ENCODE assay signal across 12 cellular contexts in genomic region chr15:67882487-67883227, GRCh38. TPM values are rescaled to one million over a fixed set of nuclear protein-coding genes. Genes with fewer than 3 reads are reported as not detected.
DNase-seq lines count a peak whose midpoint lies in the region; TF ChIP-seq lines count a peak whose summit lies in the region.
"Had no signal": no experiment of that assay in that cellular context is flagged by ENCODE, and none has a peak within 500 bp of the region (broad histone marks: within the 10 kb centered on the region; RNA-seq: fewer than 3 reads in every experiment).

No MANE protein-coding gene starts in this region.

- no peak for TF ChIP-seq POLR2A in esophagus squamous epithelium (IDR thresholded peaks at IDR 0.05)

- WGBS in esophagus squamous epithelium, 2 donors: 75 to 80% methylated on average over 8 of the region's 8 CpGs
- 58% methylated on average over 8 of the region's 8 CpGs for WGBS in thymus

- no peak overlapping the region for H3K4me3 ChIP-seq in esophagus squamous epithelium
- no peak overlapping the region for H3K4me3 ChIP-seq in thymus (ENCODE audit: low read length)
- H3K4me3 ChIP-seq: GM12878, PC-9 had no signal

- TF ChIP-seq CTCF in esophagus squamous epithelium (IDR thresholded peaks at IDR 0.05): no peak

- peak overlapping the region; percentile 34 for H3K27ac Mint-ChIP-seq in activated CD4-positive, alpha-beta T cell treated with anti-CD3 and anti-CD28 coated beads, Interleukin-2, amount 10 ng/mL, durations not matched to agents 24 days and 14 days

- no peaks in the 10 kb centered on the region for H3K9me3 ChIP-seq in esophagus squamous epithelium
- H3K9me3 ChIP-seq in thymus (ENCODE audit: control insufficient read depth): no peaks in the 10 kb centered on the region

- H3K36me3 Mint-ChIP-seq in activated CD4-positive, alpha-beta T cell treated with anti-CD3 and anti-CD28 coated beads, Interleukin-2, amount 10 ng/mL, durations not matched to agents 24 days and 14 days (ENCODE audit: low read depth): no peaks in the 10 kb centered on the region

- intact Hi-C loops in activated CD4-positive, alpha-beta T cell treated with anti-CD3 and anti-CD28 coated beads, Interleukin-2, amount 10 ng/mL, durations not matched to agents 24 days and 14 days (cut with micrococcal nuclease): no loop called here
- intact Hi-C loops in esophagus squamous epithelium (cut with DNase I): no loop called here

- H3K4me1 Mint-ChIP-seq in activated CD4-positive, alpha-beta T cell treated with anti-CD3 and anti-CD28 coated beads, Interleukin-2, amount 10 ng/mL, durations not matched to agents 24 days and 14 days: peaks cover 9% of the 10 kb centered on the region

- H3K4me1 ChIP-seq in esophagus squamous epithelium (peaks cover 4 to 37% (median 12%) of the 10 kb centered on the region in 3 donors), thymus (ENCODE audit: control insufficient read depth, insufficient read depth, low read length) (peaks cover 3% of the 10 kb centered on the region)

- no peak overlapping the region for H3K4me3 Mint-ChIP-seq in activated CD4-positive, alpha-beta T cell treated with anti-CD3 and anti-CD28 coated beads, Interleukin-2, amount 10 ng/mL, durations not matched to agents 24 days and 14 days

- H3K27me3 ChIP-seq in esophagus squamous epithelium (no peaks in the 10 kb centered on the region), thymus (ENCODE audit: control insufficient read depth, insufficient read depth) (no peaks in the 10 kb centered on the region)

- peak overlapping the region in 3 of 4 donors; percentile 21 to 83 (median 79) for H3K27ac ChIP-seq in esophagus squamous epithelium
- H3K27ac ChIP-seq in thymus (ENCODE audit: low read depth): peak overlapping the region; percentile 47
- H3K27ac ChIP-seq: PC-9 had no signal

- peaks cover 21% of the 10 kb centered on the region for H3K27me3 Mint-ChIP-seq in activated CD4-positive, alpha-beta T cell treated with anti-CD3 and anti-CD28 coated beads, Interleukin-2, amount 10 ng/mL, durations not matched to agents 24 days and 14 days

- peak; percentile 63 for DNase-seq in activated CD4-positive, alpha-beta T cell treated with anti-CD3 and anti-CD28 coated beads, Interleukin-2, amount 10 ng/mL, durations not matched to agents 24 days and 14 days
- DNase-seq in activated CD4-positive, alpha-beta T cell treated with anti-CD3 and anti-CD28 coated beads for 4 hours: no peak
- DNase-seq in OCI-M1 (lab: John Stamatoyannopoulos, UW) (peak; percentile 92), esophagus squamous epithelium (lab: John Stamatoyannopoulos, UW) (no peak), kidney glomerular epithelial cell (lab: John Stamatoyannopoulos, UW) (no peak), RKO (ENCODE audit: low spot score) (no peak), NCI-H2196 (lab: John Stamatoyannopoulos, UW; ENCODE audit: unreplicated experiment) (no peak)
- DNase-seq: ACHN, PC-9 had no signal

- no peaks in the 10 kb centered on the region for H3K9me3 Mint-ChIP-seq in activated CD4-positive, alpha-beta T cell treated with anti-CD3 and anti-CD28 coated beads, Interleukin-2, amount 10 ng/mL, durations not matched to agents 24 days and 14 days

- no peaks in the 10 kb centered on the region for H3K36me3 ChIP-seq in esophagus squamous epithelium
- no peaks in the 10 kb centered on the region for H3K36me3 ChIP-seq in thymus (ENCODE audit: control insufficient read depth, insufficient read depth)

RNA-seq across cellular contexts. Expression of gene RNU6-1, which starts 42.8 kb away (rescaled TPM):
- not detected in 2 replicates for total RNA-seq in activated CD4-positive, alpha-beta T cell treated with anti-CD3 and anti-CD28 coated beads, Interleukin-2, amount 10 ng/mL, durations not matched to agents 24 days and 14 days
- total RNA-seq in esophagus squamous epithelium: not detected
- not detected for polyA plus RNA-seq in thymus
- total RNA-seq: GM12878, liver, PC-9 had no signal
- polyA plus RNA-seq: GM12878, liver had no signal

RNA-seq across cellular contexts. Expression of gene SKOR1, which starts 57.3 kb away (rescaled TPM):
- total RNA-seq in activated CD4-positive, alpha-beta T cell treated with anti-CD3 and anti-CD28 coated beads, Interleukin-2, amount 10 ng/mL, durations not matched to agents 24 days and 14 days: 0.09 and 0.14 TPM in 2 replicates
- total RNA-seq in esophagus squamous epithelium: under 1 TPM; 0.09 to 0.76 (median 0.28) TPM
- polyA plus RNA-seq in thymus: 0.46 TPM

Comparison
In these comparisons a context has a peak if more than half of its experiments do, and no peak if none do; other contexts are left out.
1. DNase-seq: peak in activated CD4-positive, alpha-beta T cell treated with anti-CD3 and anti-CD28 coated beads, Interleukin-2, amount 10 ng/mL, durations not matched to agents 24 days and 14 days (single experiment) and OCI-M1 (single experiment); none in activated CD4-positive, alpha-beta T cell treated with anti-CD3 and anti-CD28 coated beads for 4 hours (0 of 2), esophagus squamous epithelium (single experiment), kidney glomerular epithelial cell (single experiment), RKO (single experiment) and NCI-H2196 (single experiment).